22 cellular contexts compared by ENCODE assay signal in the genomic region with DNA sequence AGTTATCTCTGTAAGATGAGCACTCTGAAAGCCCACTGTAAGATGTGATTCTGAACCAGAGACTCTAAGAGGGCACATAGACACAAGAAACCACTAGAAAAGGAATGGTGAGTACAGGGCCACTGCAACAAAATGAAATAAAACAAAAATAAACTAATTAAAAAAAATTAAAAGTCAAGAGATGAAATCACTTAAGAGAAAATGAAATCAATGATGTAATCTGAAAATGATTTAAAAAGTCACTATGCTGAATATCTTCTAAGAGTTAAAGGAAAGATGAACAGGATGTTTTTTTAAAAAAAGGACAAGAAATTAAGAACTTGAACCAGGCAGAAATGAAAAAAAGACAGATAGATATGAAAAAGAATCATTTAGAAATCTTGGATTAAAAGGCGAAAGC.
DNase-seq lines count a peak whose midpoint lies in the region; ATAC-seq and FAIRE-seq lines count a peak whose summit lies in the region.
"Had no signal": no experiment of that assay in that cellular context is flagged by ENCODE, and none has a peak within 500 bp of the region (broad histone marks: within the 10 kb centered on the region; RNA-seq: fewer than 3 reads in every experiment).

No MANE protein-coding gene starts in this region.

- ATAC-seq in T-helper 17 cell (no peak), HG03280 (IDR thresholded peaks at IDR 0.05; ENCODE audit: unreplicated experiment) (no peak)

- POLR2A ChIA-PET in CD4-positive, alpha-beta memory T cell (lab: Charles Lee; ENCODE audit: partially characterized antibody): interaction anchor here (0.6 to 1.8 kb wide), 5 partner anchors 8 to 144 kb away, joined by 3 to 10 read pairs (median 3); partner anchors contain the start of gene PAXBP1

- H3K36me3 ChIP-seq in CD4-positive, alpha-beta memory T cell (ENCODE audit: insufficient read depth, low read length): no peaks in the 10 kb centered on the region
- H3K36me3 ChIP-seq: MG63 had no signal

- H3K4me3 ChIP-seq in CD4-positive, alpha-beta memory T cell (ENCODE audit: low read length in 2 of 2): no peak overlapping the region
- H3K4me3 ChIP-seq: MG63, PC-9 had no signal

- no peak overlapping the region for H3K27ac ChIP-seq in CD4-positive, alpha-beta memory T cell (ENCODE audit: low read depth, low read length)
- H3K27ac ChIP-seq: C4-2B, PC-9 had no signal

- H3K9me3 Mint-ChIP-seq in activated naive CD4-positive, alpha-beta T cell treated with anti-CD3 and anti-CD28 coated beads for 36 hours: no peaks in the 10 kb centered on the region
- peaks cover 0 to 5% (median 0%) of the 10 kb centered on the region in 8 donors for H3K9me3 Mint-ChIP-seq in CD4-positive, alpha-beta memory T cell

- CTCF ChIA-PET in activated naive CD4-positive, alpha-beta T cell treated with anti-CD3 and anti-CD28 coated beads for 36 hours (lab: Charles Lee): interaction anchor here (0.5 to 3.0 kb wide), 2 partner anchors 25 to 263 kb away, joined by 3 to 17 read pairs; no protein-coding TSS in a partner anchor
- CTCF ChIA-PET in CD4-positive, alpha-beta memory T cell (lab: Charles Lee; ENCODE audit: partially characterized antibody): interaction anchor here (1.2 to 4.8 kb wide), 4 partner anchors 16 to 28 kb away, joined by 3 to 32 read pairs (median 4); no protein-coding TSS in a partner anchor

- H3K9me3 ChIP-seq in CD4-positive, alpha-beta memory T cell (ENCODE audit: control insufficient read depth in 1 of 2, low read length in 2 of 2): no peaks in the 10 kb centered on the region
- H3K9me3 ChIP-seq in T-helper 17 cell (ENCODE audit: control insufficient read depth, low read length, poor library complexity, severe bottlenecking): no peaks in the 10 kb centered on the region
- H3K9me3 ChIP-seq: MG63 had no signal

- no peak for DNase-seq in activated naive CD4-positive, alpha-beta T cell treated with anti-CD3 and anti-CD28 coated beads for 36 hours
- no peak for DNase-seq in activated naive CD4-positive, alpha-beta T cell treated with Interleukin-2 at 50 U/mL for 16 hours
- DNase-seq in CD4-positive, alpha-beta memory T cell: no peak
- DNase-seq in T-helper 17 cell: no peak
- no peak for DNase-seq in frontal cortex (ENCODE audit: low spot score in 2 of 2)
- no peak for DNase-seq in NCI-H82 treated with DMSO at 0.1 percent for 48 hours (lab: John Stamatoyannopoulos, UW; ENCODE audit: unreplicated experiment)
- DNase-seq in COLO829 (ENCODE audit: low spot score): no peak
- DNase-seq: AML-193, GOT3, HCEC 1CT, MG63, NCI-H1417, NCI-H187, NCI-H2107, NCI-H446 treated with DMSO at 0.1 percent for 48 hours, NCI-H69, PC-9, RPMI8226, SHP77 had no signal

- H3K27me3 Mint-ChIP-seq in activated naive CD4-positive, alpha-beta T cell treated with anti-CD3 and anti-CD28 coated beads for 36 hours (ENCODE audit: low read depth): no peaks in the 10 kb centered on the region
- H3K27me3 Mint-ChIP-seq in CD4-positive, alpha-beta memory T cell: no peaks in the 10 kb centered on the region
- H3K27me3 Mint-ChIP-seq in T-helper 17 cell: no peaks in the 10 kb centered on the region

- intact Hi-C loops in activated naive CD4-positive, alpha-beta T cell treated with anti-CD3 and anti-CD28 coated beads for 36 hours (cut with micrococcal nuclease): loop anchor here (2.0 kb wide), 1 partner anchor 18 kb away; no protein-coding TSS in a partner anchor
- intact Hi-C loops in CD4-positive, alpha-beta memory T cell (cut with micrococcal nuclease): loop anchor here (10.0 kb wide), 1 partner anchor 80 kb away; no protein-coding TSS in a partner anchor

- no peaks in the 10 kb centered on the region for H3K27me3 ChIP-seq in CD4-positive, alpha-beta memory T cell (ENCODE audit: insufficient read depth, low read length)
- H3K27me3 ChIP-seq: MG63 had no signal

- peaks cover 27% of the 10 kb centered on the region for H3K4me1 Mint-ChIP-seq in activated naive CD4-positive, alpha-beta T cell treated with anti-CD3 and anti-CD28 coated beads for 36 hours (ENCODE audit: low read depth)
- peaks cover 23 to 46% (median 35%) of the 10 kb centered on the region in 4 donors for H3K4me1 Mint-ChIP-seq in CD4-positive, alpha-beta memory T cell
- H3K4me1 Mint-ChIP-seq in T-helper 17 cell: peaks cover 19% of the 10 kb centered on the region

- peaks cover 32% of the 10 kb centered on the region for H3K4me1 ChIP-seq in CD4-positive, alpha-beta memory T cell (ENCODE audit: insufficient read depth, low read length)

- no peaks in the 10 kb centered on the region for H3K36me3 Mint-ChIP-seq in activated naive CD4-positive, alpha-beta T cell treated with anti-CD3 and anti-CD28 coated beads for 36 hours (ENCODE audit: low read depth)
- no peaks in the 10 kb centered on the region for H3K36me3 Mint-ChIP-seq in CD4-positive, alpha-beta memory T cell
- H3K36me3 Mint-ChIP-seq in T-helper 17 cell (ENCODE audit: low read depth): peaks cover 2% of the 10 kb centered on the region

- peak; percentile 50 for FAIRE-seq in frontal cortex (lab: Jason Lieb, UNC)
- FAIRE-seq: GM12892 had no signal

- H3K4me3 Mint-ChIP-seq in activated naive CD4-positive, alpha-beta T cell treated with anti-CD3 and anti-CD28 coated beads for 36 hours: no peak overlapping the region
- peak overlapping the region in 5 of 8 donors; percentile 16 to 76 (median 43) for H3K4me3 Mint-ChIP-seq in CD4-positive, alpha-beta memory T cell
- H3K4me3 Mint-ChIP-seq in T-helper 17 cell: no peak overlapping the region

- H3K27ac Mint-ChIP-seq in activated naive CD4-positive, alpha-beta T cell treated with anti-CD3 and anti-CD28 coated beads for 36 hours: peak overlapping the region; percentile 25
- peak overlapping the region; percentile 14 to 81 (median 65) for H3K27ac Mint-ChIP-seq in CD4-positive, alpha-beta memory T cell
- peak overlapping the region; percentile 82 for H3K27ac Mint-ChIP-seq in T-helper 17 cell

Comparison
In these comparisons a context has a peak if more than half of its experiments do, and no peak if none do; other contexts are left out.
1. H3K27ac Mint-ChIP-seq: peak in every context shown above with its lines; median percentile 82 in T-helper 17 cell; 65 in CD4-positive, alpha-beta memory T cell; 25 in activated naive CD4-positive, alpha-beta T cell treated with anti-CD3 and anti-CD28 coated beads for 36 hours.
2. H3K4me3 Mint-ChIP-seq: peak in CD4-positive, alpha-beta memory T cell (5 of 8); none in activated naive CD4-positive, alpha-beta T cell treated with anti-CD3 and anti-CD28 coated beads for 36 hours (single experiment) and T-helper 17 cell (single experiment).